ENCODE assay signal across 9 cellular contexts in genomic region chrX:102745513-102746133, GRCh38. TPM values are rescaled to one million over a fixed set of nuclear protein-coding genes. Genes with fewer than 3 reads are reported as not detected.
A peak's percentile ranks its signal among the peaks of the same experiment; 100 is the strongest.
DNase-seq lines count a peak whose midpoint lies in the region; ATAC-seq and TF ChIP-seq lines count a peak whose summit lies in the region.
"Had no signal": no experiment of that assay in that cellular context is flagged by ENCODE, and none has a peak within 500 bp of the region (broad histone marks: within the 10 kb centered on the region; RNA-seq: fewer than 3 reads in every experiment).

No MANE protein-coding gene starts in this region.

- no peaks in the 10 kb centered on the region for H3K4me1 ChIP-seq in PC-3 (ENCODE audit: insufficient read depth, low read length)

- H4K20me1 ChIP-seq in PC-3 (ENCODE audit: low read length): no peaks in the 10 kb centered on the region

- no peak overlapping the region for H2AFZ ChIP-seq in PC-3 (ENCODE audit: low read length)

- H3K36me3 ChIP-seq in PC-3 (ENCODE audit: low read depth, low read length): no peaks in the 10 kb centered on the region

- H3K4me3 ChIP-seq in iPS-11a (ENCODE audit: low read depth, low read length) (peak overlapping the region; percentile 69), PC-3 (ENCODE audit: low read length) (no peak overlapping the region)

- no peak overlapping the region for H3K27ac ChIP-seq in PC-3 (ENCODE audit: low read length)
- H3K27ac ChIP-seq: epithelial cell of prostate had no signal

- H3K27ac Mint-ChIP-seq in activated T-helper 1 cell treated with anti-CD3 and anti-CD28 coated beads, Interleukin-12 subunit alpha, Interleukin-12 subunit beta, Interleukin-2, Interleukin-4 antibody, amounts not matched to agents 30 ng/mL and 10 ng/mL and 1 ng/mL, durations not matched to agents 14 hours and 24 hours and 36 hours: no peak overlapping the region
- no peak overlapping the region for H3K27ac Mint-ChIP-seq in stimulated activated effector memory CD8-positive, alpha-beta T cell treated with anti-CD3 and anti-CD28 coated beads, Interleukin-12 subunit alpha, Interleukin-12 subunit beta, amount 100 ng/mL, for 72 hours

- H3K27me3 Mint-ChIP-seq in activated T-helper 1 cell treated with anti-CD3 and anti-CD28 coated beads, Interleukin-12 subunit alpha, Interleukin-12 subunit beta, Interleukin-2, Interleukin-4 antibody, amounts not matched to agents 30 ng/mL and 10 ng/mL and 1 ng/mL, durations not matched to agents 14 hours and 24 hours and 36 hours (ENCODE audit: insufficient read depth): no peaks in the 10 kb centered on the region

- peak; percentile 14 for ATAC-seq in HG02884 (IDR thresholded peaks at IDR 0.05; ENCODE audit: unreplicated experiment)
- no peak for ATAC-seq in stimulated activated effector memory CD8-positive, alpha-beta T cell treated with anti-CD3 and anti-CD28 coated beads, Interleukin-12 subunit alpha, Interleukin-12 subunit beta, amount 100 ng/mL, for 72 hours
- no peak for ATAC-seq in PC-3

- H3K79me2 ChIP-seq in PC-3 (ENCODE audit: low read length): no peaks in the 10 kb centered on the region

- no peak for TF ChIP-seq CTCF in PC-3 (conservative IDR thresholded peaks at IDR 0.05; ENCODE audit: low read depth, low read length)

- DNase-seq in activated T-helper 1 cell treated with anti-CD3 and anti-CD28 coated beads, Interleukin-12 subunit alpha, Interleukin-12 subunit beta, Interleukin-2, Interleukin-4 antibody, amounts not matched to agents 30 ng/mL and 10 ng/mL and 1 ng/mL, durations not matched to agents 14 hours and 24 hours and 36 hours (ENCODE audit: low spot score): no peak
- DNase-seq in stimulated activated effector memory CD8-positive, alpha-beta T cell treated with anti-CD3 and anti-CD28 coated beads, Interleukin-12 subunit alpha, Interleukin-12 subunit beta, amount 100 ng/mL, for 72 hours (ENCODE audit: low spot score in 2 of 2): no peak
- DNase-seq in PC-3: no peak
- no peak for DNase-seq in H4 (ENCODE audit: low spot score)
- no peak for DNase-seq in hippocampal formation (lab: John Stamatoyannopoulos, UW)
- DNase-seq in NCI-H2171 treated with DMSO at 0.1 percent for 48 hours (lab: John Stamatoyannopoulos, UW): no peak

- H3K9me2 ChIP-seq in PC-3 (replicated peaks; ENCODE audit: low read length): no peaks in the 10 kb centered on the region

- intact Hi-C loops in activated T-helper 1 cell treated with anti-CD3 and anti-CD28 coated beads, Interleukin-12 subunit alpha, Interleukin-12 subunit beta, Interleukin-2, Interleukin-4 antibody, amounts not matched to agents 30 ng/mL and 10 ng/mL and 1 ng/mL, durations not matched to agents 14 hours and 24 hours and 36 hours (cut with micrococcal nuclease): no loop called here
- intact Hi-C loops in PC-3 (cut with micrococcal nuclease): no loop called here

- H3K9me3 ChIP-seq in PC-3 (ENCODE audit: low read length): no peaks in the 10 kb centered on the region

- H3K4me3 Mint-ChIP-seq in activated T-helper 1 cell treated with anti-CD3 and anti-CD28 coated beads, Interleukin-12 subunit alpha, Interleukin-12 subunit beta, Interleukin-2, Interleukin-4 antibody, amounts not matched to agents 30 ng/mL and 10 ng/mL and 1 ng/mL, durations not matched to agents 14 hours and 24 hours and 36 hours: peak overlapping the region; percentile 78
- H3K4me3 Mint-ChIP-seq in stimulated activated effector memory CD8-positive, alpha-beta T cell treated with anti-CD3 and anti-CD28 coated beads, Interleukin-12 subunit alpha, Interleukin-12 subunit beta, amount 100 ng/mL, for 72 hours: peak overlapping the region; percentile 71

- CTCF ChIA-PET in PC-3 (lab: Charles Lee): no interaction called here

- POLR2A ChIA-PET in PC-3 (lab: Charles Lee; ENCODE audit: unreplicated experiment): no interaction called here

- no peak overlapping the region for H3K4me2 ChIP-seq in PC-3 (ENCODE audit: low read length)

- no peaks in the 10 kb centered on the region for H3K4me1 Mint-ChIP-seq in activated T-helper 1 cell treated with anti-CD3 and anti-CD28 coated beads, Interleukin-12 subunit alpha, Interleukin-12 subunit beta, Interleukin-2, Interleukin-4 antibody, amounts not matched to agents 30 ng/mL and 10 ng/mL and 1 ng/mL, durations not matched to agents 14 hours and 24 hours and 36 hours (ENCODE audit: low read depth)
- H3K4me1 Mint-ChIP-seq in stimulated activated effector memory CD8-positive, alpha-beta T cell treated with anti-CD3 and anti-CD28 coated beads, Interleukin-12 subunit alpha, Interleukin-12 subunit beta, amount 100 ng/mL, for 72 hours: peaks cover 5% of the 10 kb centered on the region

- no peak overlapping the region for H3K9ac ChIP-seq in PC-3 (ENCODE audit: low read length)

- H3F3A ChIP-seq in PC-3 (ENCODE audit: low read length, unreplicated experiment): no peaks in the 10 kb centered on the region

- H3K36me3 Mint-ChIP-seq in activated T-helper 1 cell treated with anti-CD3 and anti-CD28 coated beads, Interleukin-12 subunit alpha, Interleukin-12 subunit beta, Interleukin-2, Interleukin-4 antibody, amounts not matched to agents 30 ng/mL and 10 ng/mL and 1 ng/mL, durations not matched to agents 14 hours and 24 hours and 36 hours (ENCODE audit: low read depth): no peaks in the 10 kb centered on the region
- no peaks in the 10 kb centered on the region for H3K36me3 Mint-ChIP-seq in stimulated activated effector memory CD8-positive, alpha-beta T cell treated with anti-CD3 and anti-CD28 coated beads, Interleukin-12 subunit alpha, Interleukin-12 subunit beta, amount 100 ng/mL, for 72 hours

- H3K9me3 Mint-ChIP-seq in activated T-helper 1 cell treated with anti-CD3 and anti-CD28 coated beads, Interleukin-12 subunit alpha, Interleukin-12 subunit beta, Interleukin-2, Interleukin-4 antibody, amounts not matched to agents 30 ng/mL and 10 ng/mL and 1 ng/mL, durations not matched to agents 14 hours and 24 hours and 36 hours: no peaks in the 10 kb centered on the region
- H3K9me3 Mint-ChIP-seq in stimulated activated effector memory CD8-positive, alpha-beta T cell treated with anti-CD3 and anti-CD28 coated beads, Interleukin-12 subunit alpha, Interleukin-12 subunit beta, amount 100 ng/mL, for 72 hours: no peaks in the 10 kb centered on the region

- no peaks in the 10 kb centered on the region for H3K27me3 ChIP-seq in PC-3 (ENCODE audit: low read length)

- BruUV-seq in PC-3 (replicated peaks; lab: Mats Ljungman, UMichigan): no TSS peak

RNA-seq across cellular contexts. Expression of gene GPRASP3, which starts 25.1 kb away (rescaled TPM):
- 0.65 and 0.88 TPM in 2 replicates for total RNA-seq in activated T-helper 1 cell treated with anti-CD3 and anti-CD28 coated beads, Interleukin-12 subunit alpha, Interleukin-12 subunit beta, Interleukin-2, Interleukin-4 antibody, amounts not matched to agents 30 ng/mL and 10 ng/mL and 1 ng/mL, durations not matched to agents 14 hours and 24 hours and 36 hours
- total RNA-seq in PC-3 (2014; rRNA removed): 1.4 and 1.6 TPM in 2 replicates
- total RNA-seq in H4 (2014; rRNA removed; shearing (Covaris generic)): 1.2 and 2.0 TPM in 2 replicates

RNA-seq across cellular contexts. Expression of gene GPRASP2, which starts 33.4 kb away (rescaled TPM):
- 0.10 and 0.15 TPM in 2 replicates for total RNA-seq in activated T-helper 1 cell treated with anti-CD3 and anti-CD28 coated beads, Interleukin-12 subunit alpha, Interleukin-12 subunit beta, Interleukin-2, Interleukin-4 antibody, amounts not matched to agents 30 ng/mL and 10 ng/mL and 1 ng/mL, durations not matched to agents 14 hours and 24 hours and 36 hours
- 12.1 and 17.1 TPM in 2 replicates for total RNA-seq in PC-3 (2014; rRNA removed)
- 13.6 and 13.8 TPM in 2 replicates for total RNA-seq in H4 (2014; rRNA removed; shearing (Covaris generic))

Comparison
In these comparisons a context has a peak if more than half of its experiments do, and no peak if none do; other contexts are left out.
1. RNA of gene GPRASP2, which starts 33.4 kb away (total RNA-seq): 12.1 to 17.1 TPM in PC-3 and 13.6 to 13.8 TPM in H4; 0.10 to 0.15 TPM in activated T-helper 1 cell treated with anti-CD3 and anti-CD28 coated beads, Interleukin-12 subunit alpha, Interleukin-12 subunit beta, Interleukin-2, Interleukin-4 antibody, amounts not matched to agents 30 ng/mL and 10 ng/mL and 1 ng/mL, durations not matched to agents 14 hours and 24 hours and 36 hours; every median in the first group is over 10 times any median in the second.